ENCODE assay signal across 8 cellular contexts in the genomic region with DNA sequence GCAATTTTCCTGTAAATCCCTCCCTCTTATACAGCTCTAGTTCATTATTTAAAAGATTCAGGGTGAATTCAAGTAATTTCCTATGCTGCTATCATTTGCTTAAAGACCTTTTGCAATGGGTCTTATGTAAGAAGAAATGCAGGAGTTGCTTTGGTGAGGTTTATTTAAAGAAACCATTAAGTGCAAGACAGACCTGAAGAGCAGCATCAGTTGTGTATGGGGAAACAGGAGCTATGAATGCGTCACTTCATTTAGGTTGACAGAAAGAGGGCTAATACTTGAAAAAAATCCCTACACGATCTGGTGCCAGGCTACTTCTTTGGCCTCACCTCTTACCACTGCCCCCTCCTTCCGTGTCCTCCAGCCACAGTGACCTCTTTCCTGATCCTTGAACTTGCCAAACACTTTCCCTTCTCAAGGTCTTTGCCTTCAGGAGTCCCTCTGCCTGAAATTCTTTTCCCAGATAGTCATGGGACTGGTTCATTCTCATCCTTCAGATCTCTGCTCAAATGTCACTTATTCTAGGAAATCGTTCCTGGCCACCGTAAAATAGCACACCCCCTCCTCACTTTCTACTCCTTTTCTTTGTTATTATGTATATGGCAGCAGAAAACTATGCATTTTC. TPM values are rescaled to one million over a fixed set of nuclear protein-coding genes. Genes with fewer than 3 reads are reported as not detected.
A peak's percentile ranks its signal among the peaks of the same experiment; 100 is the strongest.
DNase-seq lines count a peak whose midpoint lies in the region; ATAC-seq, FAIRE-seq and TF ChIP-seq lines count a peak whose summit lies in the region.

No MANE protein-coding gene starts in this region.

- POLR2A ChIA-PET in PC-9 (lab: Charles Lee; ENCODE audit: unreplicated experiment) = no interaction called here

- no peak for DNase-seq in GM18507 (ENCODE audit: extremely low spot score, insufficient read length, low read depth)
- peak in 1 of 2 experiments; percentile 67 for DNase-seq in PC-9
- peak; percentile 12 for DNase-seq in epithelial cell of esophagus (ENCODE audit: low read depth)
- peak; percentile 12 for DNase-seq in renal cortical epithelial cell (ENCODE audit: low read depth)
- DNase-seq in GOT3 (lab: John Stamatoyannopoulos, UW) = no peak
- no peak for DNase-seq in NCI-H2227 treated with DMSO at 0.1 percent for 48 hours (lab: John Stamatoyannopoulos, UW)

- H3K4me2 ChIP-seq in PC-9 = peak overlapping the region; percentile 82

- TF ChIP-seq CTCF in PC-9 (conservative IDR thresholded peaks at IDR 0.05) = no peak
- TF ChIP-seq CTCF in epithelial cell of esophagus (IDR thresholded peaks at IDR 0.05; ENCODE audit: insufficient read depth, low read depth, low read length, missing control alignments) = no peak

- H3K79me2 ChIP-seq in PC-9 (ENCODE audit: low read depth) = no peaks in the 10 kb centered on the region; the same call in 1 of the 2 replicates

- H2AFZ ChIP-seq in PC-9 = peak overlapping the region; percentile 97; the same call in 1 of the 2 replicates

- H3K9me2 ChIP-seq in PC-9 (ENCODE audit: insufficient read depth) = no peaks in the 10 kb centered on the region

- no TSS peak for BruUV-seq in PC-9 (replicated peaks; lab: Mats Ljungman, UMichigan)

- no peaks in the 10 kb centered on the region for H3K9me3 ChIP-seq in PC-9 (ENCODE audit: insufficient read depth, low read depth)

- intact Hi-C loops in PC-9 (cut with micrococcal nuclease; ENCODE audit: unreplicated experiment) = loop anchor here (2.0 to 10.0 kb wide), 5 partner anchors 51 to 611 kb away; a partner anchor contains a TSS

- no peaks in the 10 kb centered on the region for H3K36me3 ChIP-seq in PC-9 (ENCODE audit: low read depth)

- no peak for ATAC-seq in HG02763 (IDR thresholded peaks at IDR 0.05; ENCODE audit: unreplicated experiment)
- ATAC-seq in HG02870 (IDR thresholded peaks at IDR 0.05; ENCODE audit: unreplicated experiment) = no peak

- peaks cover 42% of the 10 kb centered on the region for H3K4me1 ChIP-seq in PC-9 (replicated peaks; ENCODE audit: insufficient read depth)

- peak; percentile 58 for FAIRE-seq in GM18507 (lab: Jason Lieb, UNC)

- CTCF ChIA-PET in PC-9 (lab: Charles Lee) = no interaction called here

- no peaks in the 10 kb centered on the region for H4K20me1 ChIP-seq in PC-9 (ENCODE audit: insufficient read depth)

- H3K27me3 ChIP-seq in PC-9 (ENCODE audit: insufficient read depth, low read depth) = no peaks in the 10 kb centered on the region

- peaks cover 11% of the 10 kb centered on the region; the same call in 1 of the 2 replicates for H3F3A ChIP-seq in PC-9 (ENCODE audit: insufficient read depth, low read depth)

- H3K4me3 ChIP-seq in PC-9 = peak overlapping the region; percentile 65
- peak overlapping the region; percentile 73 for H3K4me3 ChIP-seq in epithelial cell of esophagus (ENCODE audit: low read length)

- peak overlapping the region; percentile 81 for H3K27ac ChIP-seq in PC-9

RNA-seq across cellular contexts. Expression of a gene that starts 1.4 kb away (rescaled TPM):
- 2.7 and 4.9 TPM in 2 replicates for total RNA-seq in PC-9 (2021)
- 6.3 and 12.0 TPM in 2 replicates for total RNA-seq in renal cortical epithelial cell

Comparison
In these comparisons a context has a peak if more than half of its experiments do, and no peak if none do; other contexts are left out.
1. DNase-seq: peak in epithelial cell of esophagus (single experiment) and renal cortical epithelial cell (single experiment); none in GM18507 (single experiment), GOT3 (single experiment) and NCI-H2227 treated with DMSO at 0.1 percent for 48 hours (single experiment).